In genomic region chr6:46969206-46969605, GRCh38 we compare ENCODE assay signal across 26 cellular contexts. TPM values are rescaled to one million over a fixed set of nuclear protein-coding genes. Genes with fewer than 3 reads are reported as not detected.
"Had no signal": no experiment of that assay in that cellular context is flagged by ENCODE, and none has a peak within 500 bp of the region (broad histone marks: within the 10 kb centered on the region; RNA-seq: fewer than 3 reads in every experiment).

No MANE protein-coding gene starts in this region.

- H3K4me1 ChIP-seq: esophagus squamous epithelium, right lobe of liver had no signal

- H3K9me3 ChIP-seq: esophagus squamous epithelium, left ventricle myocardium inferior, mucosa of descending colon, right lobe of liver, thoracic aorta had no signal

- ATAC-seq: mucosa of descending colon; natural killer cell treated with Interleukin-12 subunit alpha and Interleukin-12 subunit beta and Interleukin-15 and Interleukin-18, amount 100 ng/mL, for 72 hours; right lobe of liver; stimulated activated naive CD8-positive, alpha-beta T cell treated with anti-CD3 and anti-CD28 coated beads, Interleukin-15, Interleukin-2, amounts not matched to agents 100 U/mL and 50 U/mL, for 24 hours; WTC11 had no signal

- H3K4me3 ChIP-seq: esophagus squamous epithelium, left ventricle myocardium inferior, lung, mucosa of descending colon, right lobe of liver, thoracic aorta had no signal

- DNase-seq: activated CD4-positive, alpha-beta memory T cell treated with anti-CD3 and anti-CD28 coated beads, Interleukin-2, amount 10 ng/mL, durations not matched to agents 7 days and 5 days; activated CD4-positive, alpha-beta T cell treated with anti-CD3 and anti-CD28 coated beads for 1 hour; activated CD4-positive, alpha-beta T cell treated with anti-CD3 and anti-CD28 coated beads, Interleukin-2, amount 10 ng/mL, durations not matched to agents 7 days and 5 days; activated CD8-positive, alpha-beta memory T cell treated with anti-CD3 and anti-CD28 coated beads, Interleukin-2, amount 50 U/mL, for 48 hours; activated gamma-delta T cell; activated naive CD4-positive, alpha-beta T cell treated with anti-CD3 and anti-CD28 coated beads, Interleukin-2, amount 50 U/mL, for 16 hours; activated T-cell treated with anti-CD3 and anti-CD28 coated beads, Interleukin-2, amount 50 U/mL, for 24 hours; amniotic stem cell; dermis blood vessel endothelial cell; effector CD4-positive, alpha-beta T cell; esophagus squamous epithelium; foreskin melanocyte; left ventricle myocardium inferior; mucosa of descending colon; right lobe of liver; stimulated activated CD4-positive, alpha-beta T cell treated with anti-CD3 and anti-CD28 coated beads, Interleukin-12 subunit alpha, Interleukin-12 subunit beta, amount 100 ng/mL, for 4 hours; stimulated activated CD4-positive, alpha-beta T cell treated with anti-CD3 and anti-CD28 coated beads, Interleukin-4, amount 100 ng/mL, for 1 hour; stimulated activated naive CD8-positive, alpha-beta T cell treated with anti-CD3 and anti-CD28 coated beads, Interleukin-15, Interleukin-2, amounts not matched to agents 100 U/mL and 50 U/mL, for 24 hours; T-helper 2 cell; trophoblast cell had no signal

- H3K27ac ChIP-seq: epithelial cell of prostate, esophagus squamous epithelium, left ventricle myocardium inferior, right lobe of liver, thoracic aorta had no signal

- H3K36me3 ChIP-seq: esophagus squamous epithelium, left ventricle myocardium inferior, right lobe of liver, thoracic aorta had no signal

- H3K27me3 ChIP-seq: esophagus squamous epithelium, right lobe of liver had no signal

RNA-seq across cellular contexts. Expression of gene ADGRF5, which starts 47.5 kb away (rescaled TPM):
- total RNA-seq: activated CD4-positive, alpha-beta memory T cell treated with anti-CD3 and anti-CD28 coated beads, Interleukin-2, amount 10 ng/mL, durations not matched to agents 7 days and 5 days; activated CD4-positive, alpha-beta T cell treated with anti-CD3 and anti-CD28 coated beads, Interleukin-2, amount 10 ng/mL, durations not matched to agents 7 days and 5 days; bronchial epithelial cell; natural killer cell treated with Interleukin-12 subunit alpha and Interleukin-12 subunit beta and Interleukin-15 and Interleukin-18, amount 100 ng/mL, for 72 hours had no signal
